In genomic region chr3:20529911-20530310, GRCh38 we compare ENCODE assay signal across 25 cellular contexts.
"Had no signal": no experiment of that assay in that cellular context is flagged by ENCODE, and none has a peak within 500 bp of the region (broad histone marks: within the 10 kb centered on the region; RNA-seq: fewer than 3 reads in every experiment).

No MANE protein-coding gene starts in this region.

- DNase-seq: dermis blood vessel endothelial cell; dorsolateral prefrontal cortex; effector CD4-positive, alpha-beta T cell; effector memory CD4-positive, alpha-beta T cell; erythroblast; esophagus squamous epithelium; foreskin fibroblast; foreskin melanocyte; gastrocnemius medialis; glutamatergic neuron; head of caudate nucleus; heart right ventricle; hippocampal formation; left cardiac atrium; left lung; left ventricle myocardium superior; lower lobe of right lung; mesenchymal stem cell; mucosa of descending colon; naive B cell had no signal

- H3K9me3 ChIP-seq: esophagus squamous epithelium, gastrocnemius medialis, heart right ventricle, left lung, lower lobe of right lung had no signal

- H3K27me3 ChIP-seq: dorsolateral prefrontal cortex, esophagus squamous epithelium, gastrocnemius medialis, heart right ventricle, left lung had no signal

- ATAC-seq: esophagus mucosa, gastrocnemius medialis, heart right ventricle, left cardiac atrium, left lung, left ventricle myocardium superior, lower lobe of right lung, mucosa of descending colon had no signal

- H3K27ac ChIP-seq: coronary artery, dorsolateral prefrontal cortex, epithelial cell of prostate, esophagus squamous epithelium, gastrocnemius medialis, heart right ventricle, left lung, lower lobe of right lung had no signal

- FAIRE-seq: colon, keratinocyte had no signal

- H3K4me3 ChIP-seq: coronary artery, dorsolateral prefrontal cortex, esophagus squamous epithelium, gastrocnemius medialis, heart right ventricle, left lung, lower lobe of right lung, mucosa of descending colon had no signal

- H3K4me1 ChIP-seq: esophagus squamous epithelium, gastrocnemius medialis, heart right ventricle, left lung, lower lobe of right lung had no signal

- H3K36me3 ChIP-seq: esophagus squamous epithelium, gastrocnemius medialis, heart right ventricle, left lung, lower lobe of right lung had no signal
